Comparison of ENCODE assay signal across 8 cellular contexts in genomic region chr19:57947088-57947418, GRCh38. TPM values are rescaled to one million over a fixed set of nuclear protein-coding genes. Genes with fewer than 3 reads are reported as not detected.
DNase-seq lines count a peak whose midpoint lies in the region; ATAC-seq and TF ChIP-seq lines count a peak whose summit lies in the region.

No MANE protein-coding gene starts in this region.

- peak overlapping the region; percentile 95 for H3K4me3 Mint-ChIP-seq in activated CD8-positive, alpha-beta memory T cell treated with anti-CD3 and anti-CD28 coated beads, Interleukin-2, amount 10 ng/mL, durations not matched to agents 7 days and 5 days
- H3K4me3 Mint-ChIP-seq in activated naive CD8-positive, alpha-beta T cell = peak overlapping the region; percentile 93
- peak overlapping the region; percentile 93 to 97 (median 96) for H3K4me3 Mint-ChIP-seq in immature natural killer cell

- H3K27me3 Mint-ChIP-seq in activated CD8-positive, alpha-beta memory T cell treated with anti-CD3 and anti-CD28 coated beads, Interleukin-2, amount 10 ng/mL, durations not matched to agents 7 days and 5 days = no peaks in the 10 kb centered on the region
- no peaks in the 10 kb centered on the region for H3K27me3 Mint-ChIP-seq in activated naive CD8-positive, alpha-beta T cell
- H3K27me3 Mint-ChIP-seq in immature natural killer cell (ENCODE audit: low read depth in 3 of 3) = peaks cover 5 to 6% (median 5%) of the 10 kb centered on the region in 3 donors

- peaks cover 21 to 40% (median 29%) of the 10 kb centered on the region in 4 donors for H3K36me3 ChIP-seq in stomach

- no peak for TF ChIP-seq CTCF in stomach (IDR thresholded peaks at IDR 0.05)

- peak overlapping the region; percentile 27 to 87 (median 81) for H3K27ac ChIP-seq in stomach

- intact Hi-C loops in stomach (cut with DNase I; ENCODE audit: low total_unique reads) = no loop called here

- H3K9me3 ChIP-seq in stomach = peaks cover 21 to 80% (median 66%) of the 10 kb centered on the region in 4 donors

- H3K36me3 Mint-ChIP-seq in activated CD8-positive, alpha-beta memory T cell treated with anti-CD3 and anti-CD28 coated beads, Interleukin-2, amount 10 ng/mL, durations not matched to agents 7 days and 5 days = peaks cover 49% of the 10 kb centered on the region
- H3K36me3 Mint-ChIP-seq in activated naive CD8-positive, alpha-beta T cell = peaks cover 46% of the 10 kb centered on the region
- H3K36me3 Mint-ChIP-seq in immature natural killer cell = peaks cover 33 to 43% (median 39%) of the 10 kb centered on the region in 3 donors

- H3K27ac Mint-ChIP-seq in activated CD8-positive, alpha-beta memory T cell treated with anti-CD3 and anti-CD28 coated beads, Interleukin-2, amount 10 ng/mL, durations not matched to agents 7 days and 5 days = peak overlapping the region; percentile 90
- H3K27ac Mint-ChIP-seq in activated naive CD8-positive, alpha-beta T cell = peak overlapping the region; percentile 77
- H3K27ac Mint-ChIP-seq in immature natural killer cell = peak overlapping the region; percentile 2 to 94 (median 78)

- DNase-seq in activated CD8-positive, alpha-beta memory T cell treated with anti-CD3 and anti-CD28 coated beads, Interleukin-2, amount 10 ng/mL, durations not matched to agents 7 days and 5 days = no peak
- DNase-seq in activated CD8-positive, alpha-beta memory T cell treated with anti-CD3 and anti-CD28 coated beads for 24 hours = no peak
- no peak for DNase-seq in immature natural killer cell
- DNase-seq in stomach = no peak
- DNase-seq in NCI-H345 (lab: John Stamatoyannopoulos, UW) = no peak
- no peak for DNase-seq in NCI-H1092 treated with DMSO at 0.1 percent for 48 hours (lab: John Stamatoyannopoulos, UW)
- no peak for DNase-seq in dedifferentiated amniotic fluid mesenchymal stem cell (ENCODE audit: extremely low spot score)

- H3K27me3 ChIP-seq in stomach = no peaks in the 10 kb centered on the region

- no peak for ATAC-seq in activated CD8-positive, alpha-beta memory T cell treated with anti-CD3 and anti-CD28 coated beads, Interleukin-2, amount 10 ng/mL, durations not matched to agents 7 days and 5 days

- peaks cover 0 to 25% (median 11%) of the 10 kb centered on the region in 4 donors for H3K4me1 ChIP-seq in stomach

- H3K4me3 ChIP-seq in stomach = peak overlapping the region; percentile 64 to 97 (median 90)

- CTCF ChIA-PET in activated CD8-positive, alpha-beta memory T cell treated with anti-CD3 and anti-CD28 coated beads, Interleukin-2, amount 10 ng/mL, durations not matched to agents 7 days and 5 days (lab: Charles Lee) = no interaction called here

- no peak for TF ChIP-seq POLR2A in stomach (IDR thresholded peaks at IDR 0.05)

- 2 to 4% (median 3%) methylated on average over 17 to 18 of the region's 18 CpGs for WGBS in stomach, 5 donors

- peaks cover 15% of the 10 kb centered on the region for H3K4me1 Mint-ChIP-seq in activated CD8-positive, alpha-beta memory T cell treated with anti-CD3 and anti-CD28 coated beads, Interleukin-2, amount 10 ng/mL, durations not matched to agents 7 days and 5 days
- peaks cover 19% of the 10 kb centered on the region for H3K4me1 Mint-ChIP-seq in activated naive CD8-positive, alpha-beta T cell (ENCODE audit: low read depth)
- peaks cover 25 to 34% of the 10 kb centered on the region in 2 donors for H3K4me1 Mint-ChIP-seq in immature natural killer cell

- TF ChIP-seq EP300 in stomach (IDR thresholded peaks at IDR 0.05) = no peak

- peaks cover 36% of the 10 kb centered on the region for H3K9me3 Mint-ChIP-seq in activated CD8-positive, alpha-beta memory T cell treated with anti-CD3 and anti-CD28 coated beads, Interleukin-2, amount 10 ng/mL, durations not matched to agents 7 days and 5 days (ENCODE audit: low read depth)
- H3K9me3 Mint-ChIP-seq in activated naive CD8-positive, alpha-beta T cell (ENCODE audit: low read depth) = peaks cover 34% of the 10 kb centered on the region
- H3K9me3 Mint-ChIP-seq in immature natural killer cell = peaks cover 24 to 58% (median 38%) of the 10 kb centered on the region in 6 donors

RNA-seq across cellular contexts. Expression of gene ZNF256, which starts 0.5 kb away (rescaled TPM):
- 1 to 10 TPM; 7.6 to 9.3 TPM for total RNA-seq in activated CD8-positive, alpha-beta memory T cell treated with anti-CD3 and anti-CD28 coated beads, Interleukin-2, amount 10 ng/mL, durations not matched to agents 7 days and 5 days
- polyA plus RNA-seq in immature natural killer cell = 1 to 10 TPM; 5.9 to 7.5 (median 6.1) TPM
- 10 to 100 TPM in 1 of 5 donors, 1 to 10 TPM in 1, under 1 TPM in 1, not detected in 2; 0.89 to 15.4 (median 2.5) TPM for total RNA-seq in stomach
- polyA plus RNA-seq in stomach = 1 to 10 TPM; 1.4 to 3.5 (median 1.8) TPM

RNA-seq across cellular contexts. Expression of gene ZNF418, which starts 11.9 kb away (rescaled TPM):
- total RNA-seq in activated CD8-positive, alpha-beta memory T cell treated with anti-CD3 and anti-CD28 coated beads, Interleukin-2, amount 10 ng/mL, durations not matched to agents 7 days and 5 days = 1 to 10 TPM; 5.7 to 6.6 TPM
- polyA plus RNA-seq in immature natural killer cell (1 to 10 TPM in 2 of 3 donors, not detected in 1; 2.5 to 3.5 TPM), stomach (1 to 10 TPM; 1.1 to 4.5 (median 3.2) TPM)
- total RNA-seq in stomach = 10 to 100 TPM in 4 of 5 donors, not detected in 1; 12.5 to 55.4 (median 32.7) TPM

RNA-seq across cellular contexts. Expression of gene C19orf18, which starts 27.3 kb away (rescaled TPM):
- under 1 TPM; 0.33 to 0.88 TPM for total RNA-seq in activated CD8-positive, alpha-beta memory T cell treated with anti-CD3 and anti-CD28 coated beads, Interleukin-2, amount 10 ng/mL, durations not matched to agents 7 days and 5 days
- polyA plus RNA-seq in immature natural killer cell (not detected), stomach (1 to 10 TPM; 2.1 to 4.0 (median 3.2) TPM)
- not detected for total RNA-seq in stomach

RNA-seq across cellular contexts. Expression of gene ZNF417, which starts 30.7 kb away (rescaled TPM):
- total RNA-seq in activated CD8-positive, alpha-beta memory T cell treated with anti-CD3 and anti-CD28 coated beads, Interleukin-2, amount 10 ng/mL, durations not matched to agents 7 days and 5 days = 10 to 100 TPM; 17.8 to 24.0 TPM
- 1 to 10 TPM in 2 of 3 donors, not detected in 1; 1.2 to 5.0 TPM for polyA plus RNA-seq in immature natural killer cell
- total RNA-seq in stomach = 10 to 100 TPM; 18.3 to 38.8 (median 28.1) TPM
- polyA plus RNA-seq in stomach = 1 to 10 TPM; 1.2 to 3.4 (median 1.5) TPM

RNA-seq across cellular contexts. Expression of gene ZNF606, which starts 55.6 kb away (rescaled TPM):
- total RNA-seq in activated CD8-positive, alpha-beta memory T cell treated with anti-CD3 and anti-CD28 coated beads, Interleukin-2, amount 10 ng/mL, durations not matched to agents 7 days and 5 days = 10 to 100 TPM; 11.6 to 12.8 TPM
- polyA plus RNA-seq in immature natural killer cell (1 to 10 TPM; 4.4 to 9.4 (median 5.1) TPM), stomach (1 to 10 TPM; 1.2 to 6.3 (median 5.2) TPM)
- 10 to 100 TPM in 3 of 5 donors, 1 to 10 TPM in 2; 5.8 to 35.2 (median 18.0) TPM for total RNA-seq in stomach
